ENCODE assay signal across 25 cellular contexts in genomic region chr12:116684891-116685290, GRCh38.
"Had no signal": no experiment of that assay in that cellular context is flagged by ENCODE, and none has a peak within 500 bp of the region (broad histone marks: within the 10 kb centered on the region; RNA-seq: fewer than 3 reads in every experiment).

No MANE protein-coding gene starts in this region.

- DNase-seq: islet precursor cell; left ventricle myocardium inferior; mesendoderm; midbrain; mucosa of descending colon; naive thymus-derived CD4-positive, alpha-beta T cell; ovary; right lobe of liver; stimulated activated CD4-positive, alpha-beta T cell treated with anti-CD3 and anti-CD28 coated beads, Interleukin-1b, Interleukin-23, amount 100 ng/mL, for 48 hours; stimulated activated CD4-positive, alpha-beta T cell treated with anti-CD3 and anti-CD28 coated beads, Interleukin-2, amount 100 ng/mL, for 48 hours; stimulated activated CD4-positive, alpha-beta T cell treated with anti-CD3 and anti-CD28 coated beads, Interleukin-4, amount 100 ng/mL, for 4 hours; stimulated activated CD8-positive, alpha-beta memory T cell treated with anti-CD3 and anti-CD28 coated beads, Interleukin-4, amount 100 ng/mL, for 48 hours; stimulated activated naive B cell treated with anti-CD40 and anti-IgM and Interleukin-4, amounts not matched to agents 10 μg/mL and 1 μg/mL and 100 μg/mL, for 72 hours; stimulated activated naive CD8-positive, alpha-beta T cell treated with anti-CD3 and anti-CD28 coated beads, Interleukin-15, Interleukin-2, amounts not matched to agents 100 U/mL and 50 U/mL, for 24 hours; stomach; testis; thyroid gland; transverse colon; upper lobe of left lung had no signal

- H3K27ac ChIP-seq: left ventricle myocardium inferior, ovary, right atrium auricular region, right lobe of liver, stomach, testis, thyroid gland, transverse colon, upper lobe of left lung, vagina had no signal

- ATAC-seq: mucosa of descending colon; naive thymus-derived CD4-positive, alpha-beta T cell; natural killer cell treated with Interleukin-12 subunit alpha and Interleukin-12 subunit beta and Interleukin-15 and Interleukin-18, amount 100 ng/mL, for 72 hours; right lobe of liver; stimulated activated naive B cell treated with anti-CD40 and anti-IgM and Interleukin-4, amounts not matched to agents 10 μg/mL and 1 μg/mL and 100 μg/mL, for 72 hours; stimulated activated naive CD8-positive, alpha-beta T cell treated with anti-CD3 and anti-CD28 coated beads, Interleukin-15, Interleukin-2, amounts not matched to agents 100 U/mL and 50 U/mL, for 24 hours had no signal

- H3K27me3 ChIP-seq: ovary, right atrium auricular region, right lobe of liver, testis, thyroid gland, transverse colon, upper lobe of left lung, vagina had no signal

- H3K27me3 Mint-ChIP-seq: progenitor cell of endocrine pancreas; stimulated activated naive B cell treated with anti-CD40 and anti-IgM and Interleukin-4, amounts not matched to agents 10 μg/mL and 1 μg/mL and 100 μg/mL, for 72 hours had no signal

- H3K36me3 Mint-ChIP-seq: naive thymus-derived CD4-positive, alpha-beta T cell; natural killer cell treated with Interleukin-12 subunit alpha and Interleukin-12 subunit beta and Interleukin-15 and Interleukin-18, amount 100 ng/mL, for 72 hours had no signal

- H3K4me2 ChIP-seq: smooth muscle cell had no signal

- H3K27ac Mint-ChIP-seq: naive thymus-derived CD4-positive, alpha-beta T cell; natural killer cell treated with Interleukin-12 subunit alpha and Interleukin-12 subunit beta and Interleukin-15 and Interleukin-18, amount 100 ng/mL, for 72 hours; progenitor cell of endocrine pancreas; stimulated activated naive B cell treated with anti-CD40 and anti-IgM and Interleukin-4, amounts not matched to agents 10 μg/mL and 1 μg/mL and 100 μg/mL, for 72 hours had no signal

- H3K36me3 ChIP-seq: left ventricle myocardium inferior, ovary, right atrium auricular region, right lobe of liver, stomach, thyroid gland, transverse colon, upper lobe of left lung, vagina had no signal

- H3K4me1 ChIP-seq: right atrium auricular region, right lobe of liver, stomach, testis, thyroid gland, transverse colon, vagina had no signal

- H3K9me3 ChIP-seq: left ventricle myocardium inferior, mucosa of descending colon, ovary, right atrium auricular region, right lobe of liver, stomach, testis, thyroid gland, transverse colon, upper lobe of left lung, vagina had no signal

- H3K9me3 Mint-ChIP-seq: naive thymus-derived CD4-positive, alpha-beta T cell; natural killer cell treated with Interleukin-12 subunit alpha and Interleukin-12 subunit beta and Interleukin-15 and Interleukin-18, amount 100 ng/mL, for 72 hours had no signal

- H3K4me3 Mint-ChIP-seq: naive thymus-derived CD4-positive, alpha-beta T cell; natural killer cell treated with Interleukin-12 subunit alpha and Interleukin-12 subunit beta and Interleukin-15 and Interleukin-18, amount 100 ng/mL, for 72 hours; stimulated activated naive B cell treated with anti-CD40 and anti-IgM and Interleukin-4, amounts not matched to agents 10 μg/mL and 1 μg/mL and 100 μg/mL, for 72 hours had no signal

- H3K4me3 ChIP-seq: left ventricle myocardium inferior, lung, mucosa of descending colon, ovary, right atrium auricular region, right lobe of liver, smooth muscle cell, stomach, testis, thyroid gland, transverse colon, upper lobe of left lung, vagina had no signal
